In genomic region chr2:60498176-60499081, GRCh38 we compare ENCODE assay signal across 15 cellular contexts. TPM values are rescaled to one million over a fixed set of nuclear protein-coding genes. Genes with fewer than 3 reads are reported as not detected.
DNase-seq lines count a peak whose midpoint lies in the region; ATAC-seq and TF ChIP-seq lines count a peak whose summit lies in the region.
"Had no signal": no experiment of that assay in that cellular context is flagged by ENCODE, and none has a peak within 500 bp of the region (broad histone marks: within the 10 kb centered on the region; RNA-seq: fewer than 3 reads in every experiment).

No MANE protein-coding gene starts in this region.

- CTCF ChIA-PET in activated CD4-positive, alpha-beta T cell treated with anti-CD3 and anti-CD28 coated beads, Interleukin-2, amount 10 ng/mL, durations not matched to agents 7 days and 5 days (lab: Charles Lee) = no interaction called here

- no peaks in the 10 kb centered on the region for H3K9me3 Mint-ChIP-seq in stimulated activated effector memory CD8-positive, alpha-beta T cell treated with anti-CD3 and anti-CD28 coated beads, Interleukin-12 subunit alpha, Interleukin-12 subunit beta, amount 100 ng/mL, for 72 hours
- no peaks in the 10 kb centered on the region for H3K9me3 Mint-ChIP-seq in activated CD4-positive, alpha-beta T cell treated with anti-CD3 and anti-CD28 coated beads, Interleukin-2, amount 10 ng/mL, durations not matched to agents 7 days and 5 days
- H3K9me3 Mint-ChIP-seq: activated naive CD4-positive, alpha-beta T cell treated with anti-CD3 and anti-CD28 coated beads, Interleukin-2, amount 50 U/mL, for 24 hours had no signal

- POLR2A ChIA-PET in activated CD4-positive, alpha-beta T cell treated with anti-CD3 and anti-CD28 coated beads, Interleukin-2, amount 10 ng/mL, durations not matched to agents 7 days and 5 days (lab: Charles Lee) = no interaction called here

- H3K27ac Mint-ChIP-seq in stimulated activated effector memory CD8-positive, alpha-beta T cell treated with anti-CD3 and anti-CD28 coated beads, Interleukin-12 subunit alpha, Interleukin-12 subunit beta, amount 100 ng/mL, for 72 hours = no peak overlapping the region
- H3K27ac Mint-ChIP-seq in activated CD4-positive, alpha-beta T cell treated with anti-CD3 and anti-CD28 coated beads, Interleukin-2, amount 10 ng/mL, durations not matched to agents 7 days and 5 days = no peak overlapping the region
- H3K27ac Mint-ChIP-seq: activated naive CD4-positive, alpha-beta T cell treated with anti-CD3 and anti-CD28 coated beads, Interleukin-2, amount 50 U/mL, for 24 hours had no signal

- intact Hi-C loops in Right ventricle myocardium superior (cut with DNase I) (no loop called here), cardiac septum (cut with DNase I) (no loop called here)

- no peak overlapping the region for H3K4me3 Mint-ChIP-seq in stimulated activated effector memory CD8-positive, alpha-beta T cell treated with anti-CD3 and anti-CD28 coated beads, Interleukin-12 subunit alpha, Interleukin-12 subunit beta, amount 100 ng/mL, for 72 hours
- no peak overlapping the region for H3K4me3 Mint-ChIP-seq in activated CD4-positive, alpha-beta T cell treated with anti-CD3 and anti-CD28 coated beads, Interleukin-2, amount 10 ng/mL, durations not matched to agents 7 days and 5 days
- H3K4me3 Mint-ChIP-seq: activated naive CD4-positive, alpha-beta T cell treated with anti-CD3 and anti-CD28 coated beads, Interleukin-2, amount 50 U/mL, for 24 hours had no signal

- H3K4me1 Mint-ChIP-seq in stimulated activated effector memory CD8-positive, alpha-beta T cell treated with anti-CD3 and anti-CD28 coated beads, Interleukin-12 subunit alpha, Interleukin-12 subunit beta, amount 100 ng/mL, for 72 hours = no peaks in the 10 kb centered on the region
- peaks cover 15% of the 10 kb centered on the region for H3K4me1 Mint-ChIP-seq in activated CD4-positive, alpha-beta T cell treated with anti-CD3 and anti-CD28 coated beads, Interleukin-2, amount 10 ng/mL, durations not matched to agents 7 days and 5 days
- H3K4me1 Mint-ChIP-seq: activated naive CD4-positive, alpha-beta T cell treated with anti-CD3 and anti-CD28 coated beads, Interleukin-2, amount 50 U/mL, for 24 hours had no signal

- DNase-seq in Right ventricle myocardium superior (no peak), cardiac septum (ENCODE audit: low spot score) (no peak), HCEC 1CT (no peak)
- DNase-seq in stimulated activated effector memory CD8-positive, alpha-beta T cell treated with anti-CD3 and anti-CD28 coated beads, Interleukin-12 subunit alpha, Interleukin-12 subunit beta, amount 100 ng/mL, for 72 hours (ENCODE audit: low spot score in 2 of 2) = no peak
- no peak for DNase-seq in activated CD4-positive, alpha-beta T cell treated with anti-CD3 and anti-CD28 coated beads, Interleukin-2, amount 10 ng/mL, durations not matched to agents 7 days and 5 days
- DNase-seq: activated CD4-positive, alpha-beta T cell treated with anti-CD3 and anti-CD28 coated beads, Interleukin-2, amount 50 U/mL, for 48 hours; DMS153; mammary epithelial cell; stimulated activated CD4-positive, alpha-beta T cell treated with anti-CD3 and anti-CD28 coated beads, Interleukin-12 subunit alpha, Interleukin-12 subunit beta, amount 100 ng/mL, for 4 hours had no signal

- peak; percentile 33 for ATAC-seq in Right ventricle myocardium superior (ENCODE audit: poor library complexity)
- ATAC-seq in GM21723 (IDR thresholded peaks at IDR 0.05; ENCODE audit: unreplicated experiment) = peak; percentile 58
- peak; percentile 38 for ATAC-seq in HG03442 (IDR thresholded peaks at IDR 0.05; ENCODE audit: unreplicated experiment)
- ATAC-seq in stimulated activated effector memory CD8-positive, alpha-beta T cell treated with anti-CD3 and anti-CD28 coated beads, Interleukin-12 subunit alpha, Interleukin-12 subunit beta, amount 100 ng/mL, for 72 hours = peak; percentile 24
- ATAC-seq in SK-N-SH treated with all-trans-retinoic acid at 6 μM for 48 hours = no peak
- ATAC-seq: Panc1 had no signal

- H3K27me3 Mint-ChIP-seq in activated CD4-positive, alpha-beta T cell treated with anti-CD3 and anti-CD28 coated beads, Interleukin-2, amount 10 ng/mL, durations not matched to agents 7 days and 5 days = peaks cover 5% of the 10 kb centered on the region

- no peaks in the 10 kb centered on the region for H3K36me3 Mint-ChIP-seq in stimulated activated effector memory CD8-positive, alpha-beta T cell treated with anti-CD3 and anti-CD28 coated beads, Interleukin-12 subunit alpha, Interleukin-12 subunit beta, amount 100 ng/mL, for 72 hours
- no peaks in the 10 kb centered on the region for H3K36me3 Mint-ChIP-seq in activated CD4-positive, alpha-beta T cell treated with anti-CD3 and anti-CD28 coated beads, Interleukin-2, amount 10 ng/mL, durations not matched to agents 7 days and 5 days (ENCODE audit: low read depth)
- H3K36me3 Mint-ChIP-seq: activated naive CD4-positive, alpha-beta T cell treated with anti-CD3 and anti-CD28 coated beads, Interleukin-2, amount 50 U/mL, for 24 hours had no signal

TF ChIP-seq in SK-N-SH treated with all-trans-retinoic acid at 6 μM for 48 hours, 23 proteins besides CTCF, POLR2A, EP300 and RAD21 (continues in another document):
- TF ChIP-seq, protein P1, sequence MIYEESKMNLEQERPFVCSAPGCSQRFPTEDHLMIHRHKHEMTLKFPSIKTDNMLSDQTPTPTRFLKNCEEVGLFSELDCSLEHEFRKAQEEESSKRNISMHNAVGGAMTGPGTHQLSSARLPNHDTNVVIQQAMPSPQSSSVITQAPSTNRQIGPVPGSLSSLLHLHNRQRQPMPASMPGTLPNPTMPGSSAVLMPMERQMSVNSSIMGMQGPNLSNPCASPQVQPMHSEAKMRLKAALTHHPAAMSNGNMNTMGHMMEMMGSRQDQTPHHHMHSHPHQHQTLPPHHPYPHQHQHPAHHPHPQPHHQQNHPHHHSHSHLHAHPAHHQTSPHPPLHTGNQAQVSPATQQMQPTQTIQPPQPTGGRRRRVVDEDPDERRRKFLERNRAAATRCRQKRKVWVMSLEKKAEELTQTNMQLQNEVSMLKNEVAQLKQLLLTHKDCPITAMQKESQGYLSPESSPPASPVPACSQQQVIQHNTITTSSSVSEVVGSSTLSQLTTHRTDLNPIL (CRISPR knock-in tag; IDR thresholded peaks at IDR 0.05; ENCODE audit: low read depth) = no peak
- no peak for TF ChIP-seq ZC3H10 (CRISPR knock-in tag; IDR thresholded peaks at IDR 0.05)
- no peak for TF ChIP-seq RARB (CRISPR knock-in tag; IDR thresholded peaks at IDR 0.05)
- TF ChIP-seq ESRRG (CRISPR knock-in tag; IDR thresholded peaks at IDR 0.05) = no peak
- TF ChIP-seq ZNF565 (CRISPR knock-in tag; conservative IDR thresholded peaks at IDR 0.05; ENCODE audit: low read depth) = no peak
- TF ChIP-seq ZNF70 (CRISPR knock-in tag; IDR thresholded peaks at IDR 0.05) = no peak
- no peak for TF ChIP-seq ZFP3 (CRISPR knock-in tag; IDR thresholded peaks at IDR 0.05)
- TF ChIP-seq GLIS3 (CRISPR knock-in tag; IDR thresholded peaks at IDR 0.05) = no peak
- no peak for TF ChIP-seq PPARA (CRISPR knock-in tag; IDR thresholded peaks at IDR 0.05; ENCODE audit: borderline replicate concordance)
- no peak for TF ChIP-seq POU6F1 (CRISPR knock-in tag; IDR thresholded peaks at IDR 0.05; ENCODE audit: borderline replicate concordance, low read depth)
- TF ChIP-seq CSDC2 (CRISPR knock-in tag; IDR thresholded peaks at IDR 0.05) = no peak
- TF ChIP-seq, protein P2, sequence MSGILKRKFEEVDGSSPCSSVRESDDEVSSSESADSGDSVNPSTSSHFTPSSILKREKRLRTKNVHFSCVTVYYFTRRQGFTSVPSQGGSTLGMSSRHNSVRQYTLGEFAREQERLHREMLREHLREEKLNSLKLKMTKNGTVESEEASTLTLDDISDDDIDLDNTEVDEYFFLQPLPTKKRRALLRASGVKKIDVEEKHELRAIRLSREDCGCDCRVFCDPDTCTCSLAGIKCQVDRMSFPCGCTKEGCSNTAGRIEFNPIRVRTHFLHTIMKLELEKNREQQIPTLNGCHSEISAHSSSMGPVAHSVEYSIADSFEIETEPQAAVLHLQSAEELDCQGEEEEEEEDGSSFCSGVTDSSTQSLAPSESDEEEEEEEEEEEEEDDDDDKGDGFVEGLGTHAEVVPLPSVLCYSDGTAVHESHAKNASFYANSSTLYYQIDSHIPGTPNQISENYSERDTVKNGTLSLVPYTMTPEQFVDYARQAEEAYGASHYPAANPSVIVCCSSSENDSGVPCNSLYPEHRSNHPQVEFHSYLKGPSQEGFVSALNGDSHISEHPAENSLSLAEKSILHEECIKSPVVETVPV (CRISPR knock-in tag; IDR thresholded peaks at IDR 0.05) = no peak

RNA-seq across cellular contexts. Expression of gene BCL11A, which starts 55.0 kb away (rescaled TPM):
- total RNA-seq in Right ventricle myocardium superior (31.6 TPM), cardiac septum (16.9 TPM)
- under 1 TPM; 0.04 to 0.30 TPM for total RNA-seq in activated CD4-positive, alpha-beta T cell treated with anti-CD3 and anti-CD28 coated beads, Interleukin-2, amount 10 ng/mL, durations not matched to agents 7 days and 5 days
- total RNA-seq: T-helper 1 cell treated with Interleukin-12 subunit alpha and Interleukin-12 subunit beta and Interleukin-4 antibody, amounts not matched to agents 30 ng/mL and 1 ng/mL, for 36 hours had no signal

Comparison
In these comparisons a context has a peak if more than half of its experiments do, and no peak if none do; other contexts are left out.
1. RNA of gene BCL11A, which starts 55.0 kb away (total RNA-seq): 31.6 TPM in Right ventricle myocardium superior (single experiment) and 16.9 TPM in cardiac septum (single experiment); 0.04 to 0.30 TPM in activated CD4-positive, alpha-beta T cell treated with anti-CD3 and anti-CD28 coated beads, Interleukin-2, amount 10 ng/mL, durations not matched to agents 7 days and 5 days; every median in the first group is over 10 times any median in the second.